ENCODE assay signal across 15 cellular contexts in genomic region chr17:1557355-1558095, GRCh38. TPM values are rescaled to one million over a fixed set of nuclear protein-coding genes. Genes with fewer than 3 reads are reported as not detected.
DNase-seq lines count a peak whose midpoint lies in the region; ATAC-seq and TF ChIP-seq lines count a peak whose summit lies in the region.
"Had no signal": no experiment of that assay in that cellular context is flagged by ENCODE, and none has a peak within 500 bp of the region (broad histone marks: within the 10 kb centered on the region; RNA-seq: fewer than 3 reads in every experiment).

No MANE protein-coding gene starts in this region.

- peaks cover 5% of the 10 kb centered on the region for H3K27me3 Mint-ChIP-seq in activated T-helper 1 cell treated with anti-CD3 and anti-CD28 coated beads, Interleukin-12 subunit alpha, Interleukin-12 subunit beta, Interleukin-2, Interleukin-4 antibody, amounts not matched to agents 30 ng/mL and 10 ng/mL and 1 ng/mL, durations not matched to agents 14 hours and 24 hours and 36 hours (ENCODE audit: insufficient read depth)
- H3K27me3 Mint-ChIP-seq: natural killer cell treated with Interleukin-12 subunit alpha and Interleukin-12 subunit beta and Interleukin-15 and Interleukin-18, amount 100 ng/mL, for 72 hours had no signal

- H3K4me3 ChIP-seq in BLaER1 treated with 17β-estradiol and CSF1 and Interleukin-3, amounts not matched to agents 10 nM and 100 nM = peak overlapping the region in 1 of 10 experiments; percentile 15; a peak in 1 of 20 replicates
- H3K4me3 ChIP-seq in fibroblast of mammary gland (ENCODE audit: control insufficient read depth, low read depth, low read length) (no peak overlapping the region), thyroid gland (replicated peaks in 1 of 3) (no peak overlapping the region)
- H3K4me3 ChIP-seq: tibial artery had no signal

- no peak for DNase-seq in activated T-helper 1 cell treated with anti-CD3 and anti-CD28 coated beads, Interleukin-12 subunit alpha, Interleukin-12 subunit beta, Interleukin-2, Interleukin-4 antibody, amounts not matched to agents 30 ng/mL and 10 ng/mL and 1 ng/mL, durations not matched to agents 14 hours and 24 hours and 36 hours (ENCODE audit: low spot score)
- DNase-seq in fibroblast of mammary gland (ENCODE audit: low read depth) = peak; percentile 75
- DNase-seq in posterior vena cava (ENCODE audit: low spot score) = peak; percentile 92
- DNase-seq in thyroid gland = no peak
- DNase-seq in GF-D8 (lab: John Stamatoyannopoulos, UW) = no peak
- DNase-seq in NCI-H524 treated with DMSO at 0.1 percent for 48 hours (lab: John Stamatoyannopoulos, UW) = no peak
- DNase-seq: kidney glomerular epithelial cell; MM.1S; NK-92 treated with Interleukin-12 subunit alpha and Interleukin-12 subunit beta, amount 100 ng/mL, for 24 hours; tibial artery had no signal

- peak overlapping the region; percentile 33 for H3K27ac Mint-ChIP-seq in activated T-helper 1 cell treated with anti-CD3 and anti-CD28 coated beads, Interleukin-12 subunit alpha, Interleukin-12 subunit beta, Interleukin-2, Interleukin-4 antibody, amounts not matched to agents 30 ng/mL and 10 ng/mL and 1 ng/mL, durations not matched to agents 14 hours and 24 hours and 36 hours
- H3K27ac Mint-ChIP-seq: natural killer cell treated with Interleukin-12 subunit alpha and Interleukin-12 subunit beta and Interleukin-15 and Interleukin-18, amount 100 ng/mL, for 72 hours had no signal

- H3K4me3 Mint-ChIP-seq in activated T-helper 1 cell treated with anti-CD3 and anti-CD28 coated beads, Interleukin-12 subunit alpha, Interleukin-12 subunit beta, Interleukin-2, Interleukin-4 antibody, amounts not matched to agents 30 ng/mL and 10 ng/mL and 1 ng/mL, durations not matched to agents 14 hours and 24 hours and 36 hours = no peak overlapping the region
- H3K4me3 Mint-ChIP-seq: natural killer cell treated with Interleukin-12 subunit alpha and Interleukin-12 subunit beta and Interleukin-15 and Interleukin-18, amount 100 ng/mL, for 72 hours had no signal

- ATAC-seq in HG03196 (IDR thresholded peaks at IDR 0.05; ENCODE audit: unreplicated experiment) = no peak
- ATAC-seq: activated naive CD4-positive, alpha-beta T cell treated with anti-CD3 and anti-CD28 coated beads, Interleukin-2, amount 50 U/mL, for 72 hours; natural killer cell treated with Interleukin-12 subunit alpha and Interleukin-12 subunit beta and Interleukin-15 and Interleukin-18, amount 100 ng/mL, for 72 hours; SK-N-SH treated with all-trans-retinoic acid at 6 μM for 48 hours had no signal

- 87 to 88% methylated on average over 22 of the region's 22 CpGs for WGBS in thyroid gland, 2 donors

- H3K36me3 ChIP-seq in BLaER1 treated with 17β-estradiol and CSF1 and Interleukin-3, amounts not matched to agents 10 nM and 100 nM = peaks cover 13 to 68% (median 54%) of the 10 kb centered on the region in 11 experiments
- H3K36me3 ChIP-seq in thyroid gland = no peaks in the 10 kb centered on the region

- peaks cover 64 to 86% (median 78%) of the 10 kb centered on the region in 10 experiments for H3K4me1 ChIP-seq in BLaER1 treated with 17β-estradiol and CSF1 and Interleukin-3, amounts not matched to agents 10 nM and 100 nM
- H3K4me1 ChIP-seq in thyroid gland = peaks cover 54 to 67% of the 10 kb centered on the region in 2 donors

- H3K9ac ChIP-seq in BLaER1 treated with 17β-estradiol and CSF1 and Interleukin-3, amounts not matched to agents 10 nM and 100 nM = peak overlapping the region in 8 of 11 experiments; percentile 7 to 70 (median 58); a peak in 9 of 22 replicates

- peaks cover 33% of the 10 kb centered on the region for H3K4me1 Mint-ChIP-seq in activated T-helper 1 cell treated with anti-CD3 and anti-CD28 coated beads, Interleukin-12 subunit alpha, Interleukin-12 subunit beta, Interleukin-2, Interleukin-4 antibody, amounts not matched to agents 30 ng/mL and 10 ng/mL and 1 ng/mL, durations not matched to agents 14 hours and 24 hours and 36 hours (ENCODE audit: low read depth)

- intact Hi-C loops in activated T-helper 1 cell treated with anti-CD3 and anti-CD28 coated beads, Interleukin-12 subunit alpha, Interleukin-12 subunit beta, Interleukin-2, Interleukin-4 antibody, amounts not matched to agents 30 ng/mL and 10 ng/mL and 1 ng/mL, durations not matched to agents 14 hours and 24 hours and 36 hours (cut with micrococcal nuclease) = no loop called here
- intact Hi-C loops in posterior vena cava (cut with DNase I) (no loop called here), thyroid gland (cut with DNase I) (loop anchor here (5.0 to 10.0 kb wide), 2 partner anchors 35 to 283 kb away; partner anchors contain the start of genes BHLHA9 and TRARG1)

- TF ChIP-seq CTCF in fibroblast of mammary gland (conservative IDR thresholded peaks at IDR 0.05; ENCODE audit: control insufficient read depth, insufficient read depth, low read depth, low read length) (no peak), thyroid gland (IDR thresholded peaks at IDR 0.05) (no peak)

- H3K9me3 ChIP-seq in BLaER1 treated with 17β-estradiol and CSF1 and Interleukin-3, amounts not matched to agents 10 nM and 100 nM (replicated peaks in 1 of 11) = no peaks in the 10 kb centered on the region
- no peaks in the 10 kb centered on the region for H3K9me3 ChIP-seq in thyroid gland
- H3K9me3 ChIP-seq: tibial artery had no signal

- peaks cover 38 to 100% (median 85%) of the 10 kb centered on the region in 11 experiments for H4K20me1 ChIP-seq in BLaER1 treated with 17β-estradiol and CSF1 and Interleukin-3, amounts not matched to agents 10 nM and 100 nM

- H3K27me3 ChIP-seq in BLaER1 treated with 17β-estradiol and CSF1 and Interleukin-3, amounts not matched to agents 10 nM and 100 nM = no peaks in the 10 kb centered on the region
- H3K27me3 ChIP-seq in thyroid gland = no peaks in the 10 kb centered on the region
- H3K27me3 ChIP-seq: tibial artery had no signal

- H3K4me2 ChIP-seq in BLaER1 treated with 17β-estradiol and CSF1 and Interleukin-3, amounts not matched to agents 10 nM and 100 nM = peak overlapping the region in 9 of 11 experiments; percentile 76 to 98 (median 87); a peak in 19 of 22 replicates

- peaks cover 21% of the 10 kb centered on the region for H3K36me3 Mint-ChIP-seq in activated T-helper 1 cell treated with anti-CD3 and anti-CD28 coated beads, Interleukin-12 subunit alpha, Interleukin-12 subunit beta, Interleukin-2, Interleukin-4 antibody, amounts not matched to agents 30 ng/mL and 10 ng/mL and 1 ng/mL, durations not matched to agents 14 hours and 24 hours and 36 hours (ENCODE audit: low read depth)
- H3K36me3 Mint-ChIP-seq: activated naive CD4-positive, alpha-beta T cell treated with anti-CD3 and anti-CD28 coated beads, Interleukin-2, amount 50 U/mL, for 72 hours; natural killer cell treated with Interleukin-12 subunit alpha and Interleukin-12 subunit beta and Interleukin-15 and Interleukin-18, amount 100 ng/mL, for 72 hours had no signal

- H3K27ac ChIP-seq in BLaER1 treated with 17β-estradiol and CSF1 and Interleukin-3, amounts not matched to agents 10 nM and 100 nM = peak overlapping the region; percentile 2 to 84 (median 75); a peak in 17 of 22 replicates
- no peak overlapping the region for H3K27ac ChIP-seq in thyroid gland
- H3K27ac ChIP-seq: tibial artery had no signal

- no peaks in the 10 kb centered on the region for H3K9me3 Mint-ChIP-seq in activated T-helper 1 cell treated with anti-CD3 and anti-CD28 coated beads, Interleukin-12 subunit alpha, Interleukin-12 subunit beta, Interleukin-2, Interleukin-4 antibody, amounts not matched to agents 30 ng/mL and 10 ng/mL and 1 ng/mL, durations not matched to agents 14 hours and 24 hours and 36 hours
- H3K9me3 Mint-ChIP-seq: activated naive CD4-positive, alpha-beta T cell treated with anti-CD3 and anti-CD28 coated beads, Interleukin-2, amount 50 U/mL, for 72 hours; natural killer cell treated with Interleukin-12 subunit alpha and Interleukin-12 subunit beta and Interleukin-15 and Interleukin-18, amount 100 ng/mL, for 72 hours had no signal

- no peak for TF ChIP-seq POLR2A in thyroid gland (IDR thresholded peaks at IDR 0.05)

RNA-seq across cellular contexts. Expression of gene PITPNA, which starts 5.1 kb away (rescaled TPM):
- total RNA-seq in activated T-helper 1 cell treated with anti-CD3 and anti-CD28 coated beads, Interleukin-12 subunit alpha, Interleukin-12 subunit beta, Interleukin-2, Interleukin-4 antibody, amounts not matched to agents 30 ng/mL and 10 ng/mL and 1 ng/mL, durations not matched to agents 14 hours and 24 hours and 36 hours = 72.7 and 74.2 TPM in 2 replicates
- total RNA-seq in posterior vena cava (10 to 100 TPM; 68.4 to 90.3 TPM), thyroid gland (10 to 100 TPM; 49.9 to 64.7 (median 54.2) TPM)

RNA-seq across cellular contexts. Expression of gene INPP5K, which starts 41.1 kb away (rescaled TPM):
- total RNA-seq in activated T-helper 1 cell treated with anti-CD3 and anti-CD28 coated beads, Interleukin-12 subunit alpha, Interleukin-12 subunit beta, Interleukin-2, Interleukin-4 antibody, amounts not matched to agents 30 ng/mL and 10 ng/mL and 1 ng/mL, durations not matched to agents 14 hours and 24 hours and 36 hours = 23.9 and 24.7 TPM in 2 replicates
- total RNA-seq in posterior vena cava = 10 to 100 TPM; 23.5 to 25.2 TPM
- 100 to 1,000 TPM; 124 to 285 (median 158) TPM for total RNA-seq in thyroid gland

Comparison
In these comparisons a context has a peak if more than half of its experiments do, and no peak if none do; other contexts are left out.
1. H3K27ac ChIP-seq: peak in BLaER1 treated with 17β-estradiol and CSF1 and Interleukin-3, amounts not matched to agents 10 nM and 100 nM (11 of 11); none in thyroid gland (0 of 3).
2. DNase-seq: peak in fibroblast of mammary gland (single experiment) and posterior vena cava (single experiment); none in activated T-helper 1 cell treated with anti-CD3 and anti-CD28 coated beads, Interleukin-12 subunit alpha, Interleukin-12 subunit beta, Interleukin-2, Interleukin-4 antibody, amounts not matched to agents 30 ng/mL and 10 ng/mL and 1 ng/mL, durations not matched to agents 14 hours and 24 hours and 36 hours (single experiment), thyroid gland (0 of 2), GF-D8 (single experiment) and NCI-H524 treated with DMSO at 0.1 percent for 48 hours (single experiment).